Comparison of ENCODE assay signal across 19 cellular contexts in genomic region chr5:122064992-122065391, GRCh38. TPM values are rescaled to one million over a fixed set of nuclear protein-coding genes. Genes with fewer than 3 reads are reported as not detected.
A peak's percentile ranks its signal among the peaks of the same experiment; 100 is the strongest.
DNase-seq lines count a peak whose midpoint lies in the region; ATAC-seq, FAIRE-seq and TF ChIP-seq lines count a peak whose summit lies in the region.
"Had no signal": no experiment of that assay in that cellular context is flagged by ENCODE, and none has a peak within 500 bp of the region (broad histone marks: within the 10 kb centered on the region; RNA-seq: fewer than 3 reads in every experiment).

No MANE protein-coding gene starts in this region.

- H3K27me3 ChIP-seq in IMR-90 (ENCODE audit: control insufficient read depth, insufficient read depth, low read length): no peaks in the 10 kb centered on the region

- no peak overlapping the region for H2AK9ac ChIP-seq in IMR-90 (replicated peaks; ENCODE audit: low read depth, low read length, poor library complexity)

- H3K18ac ChIP-seq in IMR-90 (ENCODE audit: low read depth, low read length): no peak overlapping the region

- H2BK20ac ChIP-seq in IMR-90 (ENCODE audit: low read depth, low read length): no peak overlapping the region

- TF ChIP-seq EP300 in A549 (IDR thresholded peaks at IDR 0.05): no peak

- H3K56ac ChIP-seq in IMR-90 (ENCODE audit: extremely low read depth, insufficient read depth, low read length): no peak overlapping the region

- TF ChIP-seq CTCF in A549 (IDR thresholded peaks at IDR 0.05) (no peak), IMR-90 (conservative IDR thresholded peaks at IDR 0.05; ENCODE audit: low read depth, low read length) (no peak), chondrocyte (IDR thresholded peaks at IDR 0.05) (no peak)

- ATAC-seq in A549 (no peak), IMR-90 (ENCODE audit: low read depth) (no peak), GM21825 (IDR thresholded peaks at IDR 0.05; ENCODE audit: unreplicated experiment) (no peak), HG02938 (IDR thresholded peaks at IDR 0.05; ENCODE audit: unreplicated experiment) (no peak)
- ATAC-seq: CD8-positive, alpha-beta T cell; GM12878; GM23338; K562 had no signal

- H4K5ac ChIP-seq in IMR-90 (ENCODE audit: low read depth, low read length): no peak overlapping the region

- peak overlapping the region; percentile 10 for H3K27ac Mint-ChIP-seq in chondrocyte (ENCODE audit: unreplicated experiment)
- no peak overlapping the region for H3K27ac Mint-ChIP-seq in activated CD4-positive, alpha-beta memory T cell treated with anti-CD3 and anti-CD28 coated beads, Interleukin-2, amount 10 ng/mL, durations not matched to agents 7 days and 5 days
- H3K27ac Mint-ChIP-seq: CD14-positive monocyte; CD8-positive, alpha-beta T cell; GM23338 had no signal

- H4K20me1 ChIP-seq in IMR-90 (ENCODE audit: insufficient read depth, low read length): peaks cover 15% of the 10 kb centered on the region

- H3K27me3 Mint-ChIP-seq in chondrocyte (ENCODE audit: low read depth): no peaks in the 10 kb centered on the region
- no peaks in the 10 kb centered on the region for H3K27me3 Mint-ChIP-seq in activated CD4-positive, alpha-beta memory T cell treated with anti-CD3 and anti-CD28 coated beads, Interleukin-2, amount 10 ng/mL, durations not matched to agents 7 days and 5 days

- POLR2A ChIA-PET in A549 (lab: Yijun Ruan, JAX): no interaction called here
- POLR2A ChIA-PET in IMR-90 (lab: Charles Lee; ENCODE audit: unreplicated experiment): no interaction called here
- POLR2A ChIA-PET in activated CD4-positive, alpha-beta memory T cell treated with anti-CD3 and anti-CD28 coated beads, Interleukin-2, amount 10 ng/mL, durations not matched to agents 7 days and 5 days (lab: Charles Lee): no interaction called here

- peak; percentile 79 for FAIRE-seq in A549 (lab: Jason Lieb, UNC)
- FAIRE-seq: GM12878, GM18507, HTR-8/SVneo, K562 had no signal

- TF ChIP-seq RAD21 in A549 (conservative IDR thresholded peaks at IDR 0.05 in 1 of 2, IDR thresholded peaks at IDR 0.05 in 1 of 2) (no peak), IMR-90 (IDR thresholded peaks at IDR 0.05; ENCODE audit: low read length) (no peak)

- H3K9me3 ChIP-seq in A549: no peaks in the 10 kb centered on the region
- H3K9me3 ChIP-seq in IMR-90 (ENCODE audit: control insufficient read depth, insufficient read depth, low read length): no peaks in the 10 kb centered on the region
- H3K9me3 ChIP-seq: Caco-2 had no signal

- no peak overlapping the region for H2AFZ ChIP-seq in IMR-90 (replicated peaks; ENCODE audit: low read length, poor library complexity)
- H2AFZ ChIP-seq: GM23338 had no signal

- peaks cover 3% of the 10 kb centered on the region for H3K9me3 Mint-ChIP-seq in chondrocyte (ENCODE audit: low read depth)
- no peaks in the 10 kb centered on the region for H3K9me3 Mint-ChIP-seq in activated CD4-positive, alpha-beta memory T cell treated with anti-CD3 and anti-CD28 coated beads, Interleukin-2, amount 10 ng/mL, durations not matched to agents 7 days and 5 days
- H3K9me3 Mint-ChIP-seq: CD8-positive, alpha-beta T cell; GM23338 had no signal

- H3K14ac ChIP-seq in IMR-90 (replicated peaks; ENCODE audit: low read depth, low read length): no peak overlapping the region

- no peak overlapping the region for H3K4me3 Mint-ChIP-seq in chondrocyte (ENCODE audit: unreplicated experiment)
- H3K4me3 Mint-ChIP-seq in activated CD4-positive, alpha-beta memory T cell treated with anti-CD3 and anti-CD28 coated beads, Interleukin-2, amount 10 ng/mL, durations not matched to agents 7 days and 5 days: no peak overlapping the region
- H3K4me3 Mint-ChIP-seq: CD14-positive monocyte; CD8-positive, alpha-beta T cell; GM23338 had no signal

- in situ Hi-C loops in IMR-90 (cut with MboI; ENCODE audit: low sequenced_read_pairs): no loop called here

- TF ChIP-seq POLR2A in A549 (IDR thresholded peaks at IDR 0.05; ENCODE audit: low read length): no peak
- peak; percentile 54; the same call in 1 of the 2 replicates for TF ChIP-seq POLR2A in IMR-90 (IDR thresholded peaks at IDR 0.05; ENCODE audit: low read depth, low read length)

- H3K9ac ChIP-seq in IMR-90 (ENCODE audit: low read depth, low read length): no peak overlapping the region

- H4K91ac ChIP-seq in IMR-90 (ENCODE audit: insufficient read depth, low read depth, low read length): no peak overlapping the region

- H3K4ac ChIP-seq in IMR-90 (ENCODE audit: low read depth, low read length): no peak overlapping the region

- H3K27ac ChIP-seq in A549: no peak overlapping the region
- H3K27ac ChIP-seq in IMR-90 (ENCODE audit: insufficient read depth, low read length): no peak overlapping the region

- H2BK120ac ChIP-seq in IMR-90 (ENCODE audit: low read depth, low read length): no peak overlapping the region

- CTCF ChIA-PET in A549 (lab: Yijun Ruan, JAX): interaction anchor here (5.2 kb wide), 1 partner anchor 12 kb away, joined by 28 read pairs; the partner anchor contains the start of gene LOX
- CTCF ChIA-PET in IMR-90 (lab: Yijun Ruan, JAX): interaction anchor here (1.3 kb wide), 1 partner anchor 11 kb away, joined by 3 read pairs; no protein-coding TSS in a partner anchor
- CTCF ChIA-PET in activated CD4-positive, alpha-beta memory T cell treated with anti-CD3 and anti-CD28 coated beads, Interleukin-2, amount 10 ng/mL, durations not matched to agents 7 days and 5 days (lab: Charles Lee): no interaction called here

- dilution Hi-C loops in IMR-90 (cut with HindIII; ENCODE audit: low sequenced_read_pairs, unreplicated experiment): no loop called here

- no peak overlapping the region for H2BK5ac ChIP-seq in IMR-90 (ENCODE audit: low read depth, low read length, poor library complexity, severe bottlenecking)

- no peak overlapping the region for H4K8ac ChIP-seq in IMR-90 (ENCODE audit: low read depth in 2 of 2, low read length in 2 of 2)

- H3K23ac ChIP-seq in IMR-90 (ENCODE audit: low read depth, low read length): no peak overlapping the region

- WGBS in A549 (ENCODE audit: missing lambda C conversion rate): 99% methylated on average over 3 of the region's 3 CpGs
- WGBS in IMR-90 (ENCODE audit: extremely low coverage in 2 of 2, insufficient read length in 1 of 2), 2 experiments: no CpG with 5 or more reads among the region's 3 CpGs

- H3K9me1 ChIP-seq in IMR-90 (ENCODE audit: insufficient read depth, low read length): peaks cover 5% of the 10 kb centered on the region

- H3K36me3 Mint-ChIP-seq in chondrocyte (ENCODE audit: low read depth): peaks cover 32% of the 10 kb centered on the region
- H3K36me3 Mint-ChIP-seq in activated CD4-positive, alpha-beta memory T cell treated with anti-CD3 and anti-CD28 coated beads, Interleukin-2, amount 10 ng/mL, durations not matched to agents 7 days and 5 days (ENCODE audit: low read depth): no peaks in the 10 kb centered on the region
- H3K36me3 Mint-ChIP-seq: CD14-positive monocyte; CD8-positive, alpha-beta T cell had no signal

- H3K4me1 ChIP-seq in A549 (peaks cover 17% of the 10 kb centered on the region; the same call in 2 of the 3 replicates), IMR-90 (ENCODE audit: control insufficient read depth, insufficient read depth, low read length) (peaks cover 6% of the 10 kb centered on the region)
- H3K4me1 ChIP-seq: Caco-2 had no signal

- no peak overlapping the region for H2BK15ac ChIP-seq in IMR-90 (ENCODE audit: low read depth, low read length)

- H3K4me1 Mint-ChIP-seq in chondrocyte (ENCODE audit: low read depth): peaks cover 60% of the 10 kb centered on the region
- no peaks in the 10 kb centered on the region for H3K4me1 Mint-ChIP-seq in activated CD4-positive, alpha-beta memory T cell treated with anti-CD3 and anti-CD28 coated beads, Interleukin-2, amount 10 ng/mL, durations not matched to agents 7 days and 5 days
- H3K4me1 Mint-ChIP-seq: CD14-positive monocyte had no signal

- H3K4me3 ChIP-seq in A549 (no peak overlapping the region), IMR-90 (ENCODE audit: insufficient read depth, low read depth, low read length) (no peak overlapping the region)
- H3K4me3 ChIP-seq: GM12878, GM23338, K562 had no signal

- peaks cover 29% of the 10 kb centered on the region for H3K36me3 ChIP-seq in IMR-90 (ENCODE audit: control insufficient read depth, insufficient read depth, low read length)

- BruUV-seq in IMR-90 (replicated peaks; lab: Mats Ljungman, UMichigan): no TSS peak

- no peak overlapping the region for H2AK5ac ChIP-seq in IMR-90 (ENCODE audit: low read depth, low read length)

- no peak for DNase-seq in A549 (ENCODE audit: low read depth in 1 of 2, low spot score in 1 of 2)
- DNase-seq in EH (ENCODE audit: low read depth): peak; percentile 31
- DNase-seq in IMR-90: no peak
- DNase-seq in chondrocyte (ENCODE audit: low spot score): no peak
- no peak for DNase-seq in middle frontal gyrus (ENCODE audit: extremely low spot score, low spot score)
- DNase-seq in activated CD4-positive, alpha-beta memory T cell treated with anti-CD3 and anti-CD28 coated beads, Interleukin-2, amount 10 ng/mL, durations not matched to agents 7 days and 5 days: no peak
- DNase-seq: Caco-2; CD8-positive, alpha-beta T cell; DND-41; H7 had no signal

- intact Hi-C loops in IMR-90 (cut with micrococcal nuclease): no loop called here

- peaks cover 17 to 35% of the 10 kb centered on the region in 2 experiments for H3K79me1 ChIP-seq in IMR-90 (ENCODE audit: low read depth in 1 of 2, low read length in 2 of 2)

- no peak overlapping the region for H3K4me2 ChIP-seq in A549
- no peak overlapping the region for H3K4me2 ChIP-seq in IMR-90 (ENCODE audit: low read depth, low read length)
- H3K4me2 ChIP-seq: GM23338 had no signal

TF ChIP-seq in A549, 52 proteins besides CTCF, POLR2A, EP300 and RAD21 (continues in another document):
- no peak for TF ChIP-seq NFE2L2 (conservative IDR thresholded peaks at IDR 0.05; ENCODE audit: low read length)
- no peak for TF ChIP-seq POLR2AphosphoS2 (conservative IDR thresholded peaks at IDR 0.05; ENCODE audit: low read length)

TF ChIP-seq in IMR-90, 13 proteins besides CTCF, POLR2A, EP300 and RAD21 (continues in another document):
- no peak for TF ChIP-seq RCOR1 (IDR thresholded peaks at IDR 0.05; ENCODE audit: insufficient replicate concordance, low read length)
- TF ChIP-seq CEBPB (IDR thresholded peaks at IDR 0.05; ENCODE audit: low read depth, low read length): no peak
- no peak for TF ChIP-seq MAFK (IDR thresholded peaks at IDR 0.05; ENCODE audit: low read depth, low read length)

RNA-seq across cellular contexts. Expression of gene LOX, which starts 13.1 kb away (rescaled TPM):
- polyA plus RNA-seq in A549 (2011; rRNA removed) (0.34 and 0.46 TPM in 2 replicates), A549 (2017; fragmentation: RNase III; extraction: RNeasy Plus Mini Kit Qiagen cat#74134 plus additional on column Dnase treatment) (0.13 to 0.36 TPM (median 0.17 TPM) in 3 replicates), IMR-90 (2012; rRNA removed) (662 and 737 TPM in 2 replicates)
- polyA plus RNA-seq in A549 (2012; cell fraction: cytosol; rRNA removed): 0.04 and 0.16 TPM in 2 replicates
- polyA plus RNA-seq in A549 (2012; cell fraction: nucleus; rRNA removed): 0.12 and 0.17 TPM in 2 replicates
- polyA minus RNA-seq in A549 (2011; rRNA and poly(A)+ RNA removed): 0.99 and 1.3 TPM in 2 replicates
- total RNA-seq in IMR-90 (2012; rRNA removed) (261 and 277 TPM in 2 replicates), chondrocyte (320 to 615 TPM (median 611 TPM) in 3 replicates)
- polyA plus RNA-seq in IMR-90 (2012; cell fraction: cytosol; rRNA removed): 844 and 1,071 TPM in 2 replicates
- polyA plus RNA-seq in IMR-90 (2012; cell fraction: nucleus; rRNA removed; ENCODE audit: low replicate concordance): 528 and 743 TPM in 2 replicates
- under 1 TPM in 1 of 2 experiments, not detected in 1; 0.10 TPM for total RNA-seq in activated CD4-positive, alpha-beta memory T cell treated with anti-CD3 and anti-CD28 coated beads, Interleukin-2, amount 10 ng/mL, durations not matched to agents 7 days and 5 days
- total RNA-seq: CD8-positive, alpha-beta T cell; G401 had no signal
- polyA plus RNA-seq: CD14-positive monocyte had no signal

Comparison
In these comparisons a context has a peak if more than half of its experiments do, and no peak if none do; other contexts are left out.
1. RNA of gene LOX, which starts 13.1 kb away (total RNA-seq): 320 to 615 TPM in chondrocyte and 261 to 277 TPM in IMR-90; 0.10 TPM in activated CD4-positive, alpha-beta memory T cell treated with anti-CD3 and anti-CD28 coated beads, Interleukin-2, amount 10 ng/mL, durations not matched to agents 7 days and 5 days; every median in the first group is over 100 times any median in the second.